In the genomic region with DNA sequence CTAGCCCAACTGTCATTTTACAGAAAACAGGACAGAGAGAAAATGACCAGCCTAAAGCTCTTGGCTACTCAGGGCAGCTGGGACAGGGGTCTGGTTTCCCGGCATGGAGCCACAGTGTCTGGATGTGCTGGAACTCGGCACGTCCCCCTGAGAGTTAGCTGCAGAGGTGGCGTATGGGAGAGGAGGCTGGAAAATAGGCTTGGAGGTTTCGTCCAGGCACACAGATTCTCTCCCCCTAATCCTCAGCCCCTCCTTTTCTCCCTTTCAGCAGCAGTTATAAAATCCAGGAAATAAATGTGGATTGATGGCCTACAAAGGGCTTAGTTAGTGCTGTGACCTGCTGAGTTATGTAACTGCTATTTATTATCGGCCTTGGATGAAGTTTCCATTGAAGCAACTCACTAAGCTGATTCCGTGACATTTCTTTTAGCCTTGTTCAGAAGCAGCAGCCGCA, we compare ENCODE assay signal across 13 cellular contexts.
DNase-seq lines count a peak whose midpoint lies in the region; ATAC-seq and TF ChIP-seq lines count a peak whose summit lies in the region.
"Had no signal": no experiment of that assay in that cellular context is flagged by ENCODE, and none has a peak within 500 bp of the region (broad histone marks: within the 10 kb centered on the region; RNA-seq: fewer than 3 reads in every experiment).

No MANE protein-coding gene starts in this region.

- in situ Hi-C loops in brain microvascular endothelial cell (cut with HindIII; ENCODE audit: low pct_ligation_motif_present, low sequenced_read_pairs) = no loop called here

- intact Hi-C loops in adrenal gland (cut with DNase I) = loop anchor here in 1 of 2 donors (5.0 kb wide), 1 partner anchor 103 kb away; no protein-coding TSS in a partner anchor
- intact Hi-C loops in sciatic nerve (cut with DNase I) = loop anchor here (10.0 kb wide), 1 partner anchor 171 kb away; no protein-coding TSS in a partner anchor

- H3K4me1 ChIP-seq in adrenal gland (replicated peaks in 1 of 2) = peaks cover 39 to 47% of the 10 kb centered on the region in 2 donors

- WGBS in adrenal gland, 4 donors = 18 to 35% (median 26%) methylated on average over 6 to 8 of the region's 8 CpGs

- H3K4me3 ChIP-seq in adrenal gland = no peak overlapping the region
- H3K4me3 ChIP-seq in brain microvascular endothelial cell (ENCODE audit: low read depth, low read length) = no peak overlapping the region

- H3K36me3 ChIP-seq in adrenal gland (replicated peaks in 1 of 2) (no peaks in the 10 kb centered on the region), brain microvascular endothelial cell (replicated peaks) (peaks cover 4% of the 10 kb centered on the region)

- peak overlapping the region; percentile 75 to 99 (median 95) for H3K27ac ChIP-seq in adrenal gland
- peak overlapping the region; percentile 69 for H3K27ac ChIP-seq in layer of hippocampus (ENCODE audit: low read depth, low read length)
- no peak overlapping the region for H3K27ac ChIP-seq in brain microvascular endothelial cell

- peak; percentile 61 for ATAC-seq in sciatic nerve
- no peak for ATAC-seq in GM18909 (IDR thresholded peaks at IDR 0.05; ENCODE audit: poor library complexity, unreplicated experiment)
- ATAC-seq: effector memory CD8-positive, alpha-beta T cell had no signal

- H3K27me3 ChIP-seq in adrenal gland = no peaks in the 10 kb centered on the region
- no peaks in the 10 kb centered on the region for H3K27me3 ChIP-seq in layer of hippocampus (ENCODE audit: control insufficient read depth, insufficient read depth, low read length)
- H3K27me3 ChIP-seq in brain microvascular endothelial cell (replicated peaks) = no peaks in the 10 kb centered on the region

- DNase-seq in D341Med (ENCODE audit: low spot score) (peak; percentile 74), adrenal gland (peak in 6 of 7 donors; percentile 38 to 75 (median 58)), sciatic nerve (ENCODE audit: low spot score) (no peak), UCSD-AML1 (lab: John Stamatoyannopoulos, UW; ENCODE audit: unreplicated experiment) (no peak), brain microvascular endothelial cell (no peak), NCI-H1436 treated with DMSO at 0.1 percent for 48 hours (lab: John Stamatoyannopoulos, UW) (no peak)
- DNase-seq: activated naive CD8-positive, alpha-beta T cell treated with anti-CD3 and anti-CD28 coated beads, Interleukin-2, amount 10 ng/mL, durations not matched to agents 7 days and 5 days; effector memory CD8-positive, alpha-beta T cell; mammary epithelial cell; NCI-H187 treated with DMSO at 0.1 percent for 48 hours; T-helper 2 cell had no signal

- no peaks in the 10 kb centered on the region for H3K9me3 ChIP-seq in adrenal gland (replicated peaks in 1 of 3)

- TF ChIP-seq POLR2A in adrenal gland (IDR thresholded peaks at IDR 0.05) = peak; percentile 38 to 82

- TF ChIP-seq CTCF in adrenal gland (IDR thresholded peaks at IDR 0.05) = no peak
- TF ChIP-seq CTCF in brain microvascular endothelial cell (IDR thresholded peaks at IDR 0.05; ENCODE audit: low read depth, low read length, missing control alignments) = no peak

Comparison
In these comparisons a context has a peak if more than half of its experiments do, and no peak if none do; other contexts are left out.
1. DNase-seq: peak in D341Med (single experiment) and adrenal gland (6 of 7); none in sciatic nerve (single experiment), UCSD-AML1 (single experiment), brain microvascular endothelial cell (single experiment) and NCI-H1436 treated with DMSO at 0.1 percent for 48 hours (single experiment).